ENCODE assay signal across 8 cellular contexts in genomic region chr19:2840794-2841790, GRCh38. TPM values are rescaled to one million over a fixed set of nuclear protein-coding genes. Genes with fewer than 3 reads are reported as not detected.
DNase-seq lines count a peak whose midpoint lies in the region; ATAC-seq and TF ChIP-seq lines count a peak whose summit lies in the region.

TSS of gene ZNF555 (plus strand) at chr19:2841475. CDS start at chr19:2841573, 98 bp downstream.

- H3K4me1 ChIP-seq in vagina: peaks cover 14% of the 10 kb centered on the region

- H3K27me3 ChIP-seq in vagina: no peaks in the 10 kb centered on the region

- TF ChIP-seq CTCF in GM13977 (IDR thresholded peaks at IDR 0.05; ENCODE audit: extremely low read depth, insufficient read depth, missing control alignments) (peak; percentile 56), astrocyte of the cerebellum (IDR thresholded peaks at IDR 0.05; ENCODE audit: low read depth, low read length, missing control alignments) (peak; percentile 6), vagina (IDR thresholded peaks at IDR 0.05) (peak; percentile 14 to 72 (median 40))

- peak within 1 kb of the TSS; percentile 85 for H3K27ac ChIP-seq in vagina

- no peaks in the 10 kb centered on the region for H3K9me3 ChIP-seq in vagina

- peaks cover 0 to 7% of the 10 kb centered on the region in 2 donors for H3K36me3 ChIP-seq in vagina

- TF ChIP-seq POLR2A in vagina (IDR thresholded peaks at IDR 0.05): peak in 1 of 2 donors; percentile 17

- ATAC-seq in HG02870 (IDR thresholded peaks at IDR 0.05; ENCODE audit: unreplicated experiment): peak; percentile 96

- H3K4me3 ChIP-seq in astrocyte of the cerebellum (ENCODE audit: low read depth, low read length): peak within 1 kb of the TSS; percentile 75
- peak within 1 kb of the TSS; percentile 82 to 93 for H3K4me3 ChIP-seq in vagina

- intact Hi-C loops in vagina (cut with DNase I): no loop called here

- in situ Hi-C loops in GM13977 (cut with MboI; ENCODE audit: low pct_unique_long_range_greater_than_20kb, low sequenced_read_pairs, unreplicated experiment): no loop called here
- in situ Hi-C loops in astrocyte of the cerebellum (cut with HindIII; ENCODE audit: low sequenced_read_pairs): no loop called here

- DNase-seq in GM13977 (ENCODE audit: low spot score) (peak; percentile 99), NCI-H1694 treated with DMSO at 0.1 percent for 48 hours (lab: John Stamatoyannopoulos, UW) (peak; percentile 94), T-helper 9 cell (peak; percentile 98), astrocyte of the cerebellum (ENCODE audit: low read depth) (peak; percentile 98), hepatic stellate cell (ENCODE audit: low spot score) (peak; percentile 99), putamen (ENCODE audit: low spot score) (peak; percentile 99), vagina (ENCODE audit: extremely low spot score in 2 of 2) (peak; percentile 99 to 100)

RNA-seq across cellular contexts. Expression of gene ZNF555, which starts in this region (rescaled TPM):
- total RNA-seq in vagina: 3.7 TPM

Comparison
In these comparisons a context has a peak if more than half of its experiments do, and no peak if none do; other contexts are left out.
1. Peak in every context shown above with its lines: DNase-seq, ATAC-seq, H3K4me3 ChIP-seq and H3K27ac ChIP-seq.
2. CTCF ChIP-seq: peak in every context shown above with its lines; median percentile 56 in GM13977; 40 in vagina; 6 in astrocyte of the cerebellum.